Comparison of ENCODE assay signal across 8 cellular contexts in the genomic region with DNA sequence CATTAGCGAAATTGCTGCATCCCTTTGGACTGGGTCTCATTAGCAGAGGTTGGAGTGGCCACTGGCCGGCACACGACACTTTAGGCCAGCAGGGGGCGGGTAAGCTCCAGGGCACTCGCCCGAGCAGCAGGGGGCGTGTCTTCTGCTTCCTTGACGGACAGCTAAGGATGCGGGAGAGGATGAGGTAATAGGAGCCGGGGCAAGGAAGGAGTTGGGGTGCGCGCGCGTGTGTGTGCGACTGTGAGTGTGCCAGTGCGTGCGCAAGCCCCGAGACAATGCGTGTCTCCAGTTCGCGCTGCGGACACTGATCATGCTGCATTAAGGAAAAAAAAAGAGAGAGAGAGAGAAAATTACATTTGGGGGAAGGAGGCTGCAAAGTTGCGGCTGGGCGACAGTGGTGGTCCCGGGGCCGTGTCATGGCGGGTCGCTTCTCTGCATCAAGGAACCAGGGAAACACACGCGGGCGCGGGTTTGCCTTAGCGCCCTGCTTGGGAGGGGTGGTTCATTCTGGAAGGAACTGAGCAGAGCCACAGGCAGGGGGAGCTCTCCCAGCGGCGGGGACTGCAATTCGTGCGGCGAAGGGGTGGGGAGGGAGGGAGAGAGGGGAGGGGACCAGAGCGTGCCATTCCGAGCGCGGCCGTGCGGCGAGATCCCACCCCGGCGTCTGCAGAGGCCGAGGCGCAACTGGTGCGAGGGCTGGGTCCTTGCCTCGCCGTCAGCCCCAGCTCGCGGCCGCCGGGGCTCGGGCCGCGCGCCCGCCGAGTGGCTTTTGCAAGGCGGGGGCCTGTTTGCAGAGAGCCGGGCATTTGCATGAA. TPM values are rescaled to one million over a fixed set of nuclear protein-coding genes. Genes with fewer than 3 reads are reported as not detected.
DNase-seq lines count a peak whose midpoint lies in the region; ATAC-seq, FAIRE-seq and TF ChIP-seq lines count a peak whose summit lies in the region.

DTX4 (plus strand) TSS at position 625 of the 815 bp plus-strand sequence. CDS start 464 bp downstream, outside the sequence.

- no TSS peak for BruUV-seq in endothelial cell of umbilical vein (replicated peaks; lab: Mats Ljungman, UMichigan)

- peak; percentile 78 for ATAC-seq in GM19467 (IDR thresholded peaks at IDR 0.05; ENCODE audit: unreplicated experiment)

- peak within 1 kb of the TSS; percentile 82 for H2AFZ ChIP-seq in endothelial cell of umbilical vein (ENCODE audit: low read depth, low read length)

- no peak for TF ChIP-seq POLR2A in endothelial cell of umbilical vein (IDR thresholded peaks at IDR 0.05; ENCODE audit: low read depth, low read length)

- H3K36me3 ChIP-seq in endothelial cell of umbilical vein (ENCODE audit: control insufficient read depth in 2 of 2, extremely low read depth in 1 of 2, insufficient read depth in 2 of 2, low read length in 2 of 2): no peaks in the 10 kb centered on the region

- peaks cover 37 to 42% of the 10 kb centered on the region in 2 experiments for H3K27me3 ChIP-seq in endothelial cell of umbilical vein (ENCODE audit: control insufficient read depth in 2 of 2, insufficient read depth in 2 of 2, low read length in 2 of 2)

- H4K20me1 ChIP-seq in endothelial cell of umbilical vein (replicated peaks; ENCODE audit: control insufficient read depth, extremely low read depth, insufficient read depth, low read length): no peaks in the 10 kb centered on the region

- no peak within 1 kb of the TSS for H3K9ac ChIP-seq in endothelial cell of umbilical vein (replicated peaks; ENCODE audit: extremely low read depth, insufficient read depth, low read length)

- H3K9me3 ChIP-seq in endothelial cell of umbilical vein (replicated peaks; ENCODE audit: control insufficient read depth, insufficient read depth, low read length): no peaks in the 10 kb centered on the region

- CTCF ChIA-PET in endothelial cell of umbilical vein (lab: Charles Lee): interaction anchor here (0.5 to 5.0 kb wide), 43 partner anchors 8 to 509 kb away, joined by 3 to 143 read pairs (median 6); partner anchors contain the start of genes FAM111A, FAM111B, MPEG1 and OR5A2

- H3K4me1 ChIP-seq in endothelial cell of umbilical vein (ENCODE audit: control insufficient read depth, extremely low read depth, insufficient read depth, low read length): peaks cover 8% of the 10 kb centered on the region

- FAIRE-seq in endothelial cell of umbilical vein (lab: Jason Lieb, UNC): peak; percentile 84

- peak within 1 kb of the TSS; percentile 60 for H3K4me2 ChIP-seq in endothelial cell of umbilical vein (ENCODE audit: insufficient read depth, low read length)

- no peak within 1 kb of the TSS for H3K27ac ChIP-seq in endothelial cell of umbilical vein (ENCODE audit: insufficient read depth, low read depth, low read length)

- intact Hi-C loops in endothelial cell of umbilical vein (cut with micrococcal nuclease): loop anchor here (1.0 kb wide), 4 partner anchors 15 to 509 kb away; no protein-coding TSS in a partner anchor

- no peaks in the 10 kb centered on the region for H3K79me2 ChIP-seq in endothelial cell of umbilical vein (ENCODE audit: control insufficient read depth, insufficient read depth, low read length)

- dilution Hi-C loops in endothelial cell of umbilical vein (cut with MboI; ENCODE audit: extremely low pct_ligation_motif_present, low sequenced_read_pairs): no loop called here

- peak within 1 kb of the TSS in 2 of 3 experiments; percentile 35 to 36 for H3K4me3 ChIP-seq in endothelial cell of umbilical vein (replicated peaks in 1 of 3; ENCODE audit: insufficient read depth in 1 of 3, low read depth in 1 of 3, low read length in 3 of 3)

- TF ChIP-seq CTCF in endothelial cell of umbilical vein (IDR thresholded peaks at IDR 0.05; ENCODE audit: extremely low read depth in 1 of 2, insufficient read depth in 1 of 2, low read depth in 1 of 2, low read length in 2 of 2): peak; percentile 92 to 96

- H3K9me1 ChIP-seq in endothelial cell of umbilical vein (replicated peaks; ENCODE audit: control insufficient read depth, extremely low read depth, insufficient read depth, low read length): no peaks in the 10 kb centered on the region

- POLR2A ChIA-PET in endothelial cell of umbilical vein (lab: Charles Lee): no interaction called here

- DNase-seq in COR-L47 (lab: John Stamatoyannopoulos, UW): peak; percentile 86
- peak; percentile 85 for DNase-seq in HPDE6-E6E7 (ENCODE audit: extremely low spot score)
- peak; percentile 88 for DNase-seq in NOMO-1 treated with dmso at 0.1 percent for 144 hours (lab: John Stamatoyannopoulos, UW; ENCODE audit: unreplicated experiment)
- DNase-seq in activated CD8-positive, alpha-beta memory T cell treated with anti-CD3 and anti-CD28 coated beads, Interleukin-2, amount 50 U/mL, for 4 hours: peak; percentile 87
- peak; percentile 87 for DNase-seq in endothelial cell of umbilical vein (ENCODE audit: low read depth, low spot score)
- peak; percentile 91 for DNase-seq in middle frontal gyrus (ENCODE audit: extremely low spot score, low spot score)
- peak; percentile 72 to 80 for DNase-seq in stimulated activated CD8-positive, alpha-beta memory T cell treated with anti-CD3 and anti-CD28 coated beads, Interleukin-2, amount 100 ng/mL, for 1 hour (ENCODE audit: low read depth in 2 of 2)

TF ChIP-seq in endothelial cell of umbilical vein, 7 proteins besides CTCF, POLR2A, EP300 and RAD21:
- TF ChIP-seq MAX (IDR thresholded peaks at IDR 0.05; ENCODE audit: insufficient read depth, insufficient read length) (no peak), JUN (IDR thresholded peaks at IDR 0.05; ENCODE audit: borderline replicate concordance, insufficient read depth, insufficient read length, low read depth) (peak; percentile 6)
TF ChIP-seq in endothelial cell of umbilical vein: peak in this region for 1.

RNA-seq across cellular contexts. Expression of gene DTX4, which starts in this region (rescaled TPM):
- total RNA-seq in endothelial cell of umbilical vein: 0.51 and 0.91 TPM in 2 replicates
- 0.06 and 0.08 TPM in 2 replicates for polyA plus RNA-seq in endothelial cell of umbilical vein
- polyA plus RNA-seq in endothelial cell of umbilical vein (2011; cell fraction: cytosol; rRNA removed): 0.06 and 0.08 TPM in 2 replicates
- polyA plus RNA-seq in endothelial cell of umbilical vein (2011; cell fraction: nucleus; rRNA removed): 0.14 and 0.18 TPM in 2 replicates
- 0.27 and 0.49 TPM in 2 replicates for polyA plus RNA-seq in endothelial cell of umbilical vein (2012)
- 0.19 and 0.34 TPM in 2 replicates for polyA minus RNA-seq in endothelial cell of umbilical vein
- 5.6 TPM for polyA minus RNA-seq in endothelial cell of umbilical vein (2011; cell fraction: cytosol; rRNA and poly(A)+ RNA removed)
- polyA minus RNA-seq in endothelial cell of umbilical vein (2011; cell fraction: nucleus; rRNA and poly(A)+ RNA removed): 0.05 and 0.24 TPM in 2 replicates
